1 cellular context compared by ENCODE assay signal in genomic region chr12:132164426-132164825, GRCh38.
TF ChIP-seq lines count a peak whose summit lies in the region.

No MANE protein-coding gene starts in this region.

TF ChIP-seq in K562, 482 proteins besides CTCF, POLR2A, EP300 and RAD21 (continued from another document):
- TF ChIP-seq ARID4B (CRISPR knock-in tag; IDR thresholded peaks at IDR 0.05), result no peak
- no peak for TF ChIP-seq PBX2 (CRISPR knock-in tag; IDR thresholded peaks at IDR 0.05; ENCODE audit: low read depth)
- TF ChIP-seq PBX2 (tag; conservative IDR thresholded peaks at IDR 0.05; ENCODE audit: low read depth), result peak; percentile 87
- peak; percentile 73 for TF ChIP-seq MEIS2 (IDR thresholded peaks at IDR 0.05; ENCODE audit: partially characterized antibody)
- TF ChIP-seq TGIF2 (CRISPR knock-in tag; IDR thresholded peaks at IDR 0.05), result no peak
- TF ChIP-seq EGR1 (conservative IDR thresholded peaks at IDR 0.05), result peak; percentile 46
- no peak for TF ChIP-seq SMAD1 (IDR thresholded peaks at IDR 0.05; ENCODE audit: low read depth, low read length, partially characterized antibody)
- TF ChIP-seq POLR3G (IDR thresholded peaks at IDR 0.05; ENCODE audit: extremely low read depth, insufficient read length, insufficient replicate concordance), result no peak
- peak; percentile 54; the same call in 1 of the 2 replicates for TF ChIP-seq YBX1 (IDR thresholded peaks at IDR 0.05)
- no peak for TF ChIP-seq EP400 (IDR thresholded peaks at IDR 0.05)
- no peak for TF ChIP-seq HDGF (IDR thresholded peaks at IDR 0.05)
- no peak for TF ChIP-seq ZNF398 (CRISPR knock-in tag; IDR thresholded peaks at IDR 0.05)
- no peak for TF ChIP-seq CC2D1A (IDR thresholded peaks at IDR 0.05)
- no peak for TF ChIP-seq NFE2 (IDR thresholded peaks at IDR 0.05; ENCODE audit: low read depth)
- TF ChIP-seq MAX (CRISPR knock-in tag; IDR thresholded peaks at IDR 0.05), result no peak
- no peak for TF ChIP-seq CREB1 (IDR thresholded peaks at IDR 0.05)
- TF ChIP-seq CREB1 (CRISPR knock-in tag; IDR thresholded peaks at IDR 0.05), result no peak
- TF ChIP-seq CTBP1 (IDR thresholded peaks at IDR 0.05; ENCODE audit: borderline replicate concordance), result no peak
